23 cellular contexts compared by ENCODE assay signal in the genomic region with DNA sequence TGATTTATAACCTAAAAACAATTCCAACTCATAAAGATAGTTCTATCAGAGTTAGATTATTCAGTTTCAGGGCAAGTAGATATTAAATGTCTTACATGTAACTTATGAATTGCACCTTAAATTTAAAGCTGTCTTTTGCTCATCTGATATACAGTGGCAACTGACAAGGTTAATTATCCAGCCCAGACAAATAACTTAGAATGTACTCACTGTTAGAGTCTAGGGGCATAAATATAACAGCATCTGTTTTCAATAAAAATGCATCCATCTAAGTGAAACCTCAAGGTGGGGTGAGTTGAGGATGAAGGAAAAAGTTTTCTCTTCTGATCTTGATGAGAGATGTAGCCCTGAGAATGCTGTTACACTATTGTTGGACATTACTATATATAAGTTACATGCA.
"Had no signal": no experiment of that assay in that cellular context is flagged by ENCODE, and none has a peak within 500 bp of the region (broad histone marks: within the 10 kb centered on the region; RNA-seq: fewer than 3 reads in every experiment).

No MANE protein-coding gene starts in this region.

- H3K9me3 Mint-ChIP-seq: activated CD8-positive, alpha-beta T cell treated with anti-CD3 and anti-CD28 coated beads for 36 hours; activated naive CD4-positive, alpha-beta T cell treated with anti-CD3 and anti-CD28 coated beads, Interleukin-2, amount 10 ng/mL, durations not matched to agents 7 days and 5 days; activated naive CD8-positive, alpha-beta T cell treated with anti-CD3 and anti-CD28 coated beads for 36 hours; activated T-cell treated with anti-CD3 and anti-CD28 coated beads, Interleukin-2, amount 50 U/mL, for 72 hours; activated T-helper 2 cell treated with anti-CD3 and anti-CD28 coated beads, Interferon-gamma antibody, Interleukin-2, Interleukin-4, amounts not matched to agents 10 μg/mL and 5 μg/mL and 100 μg/mL, durations not matched to agents 14 hours and 24 hours and 36 hours; T-helper 1 cell treated with Interleukin-12 subunit alpha and Interleukin-12 subunit beta and Interleukin-4 antibody, amounts not matched to agents 30 μg/mL and 1 μg/mL, for 36 hours had no signal

- H3K9me3 ChIP-seq: adrenal gland had no signal

- H3K4me3 ChIP-seq: adrenal gland had no signal

- H3K27ac Mint-ChIP-seq: activated CD8-positive, alpha-beta T cell treated with anti-CD3 and anti-CD28 coated beads for 36 hours; activated naive CD4-positive, alpha-beta T cell treated with anti-CD3 and anti-CD28 coated beads, Interleukin-2, amount 10 ng/mL, durations not matched to agents 7 days and 5 days; activated naive CD8-positive, alpha-beta T cell treated with anti-CD3 and anti-CD28 coated beads for 36 hours; activated T-cell treated with anti-CD3 and anti-CD28 coated beads, Interleukin-2, amount 50 U/mL, for 72 hours; activated T-helper 2 cell treated with anti-CD3 and anti-CD28 coated beads, Interferon-gamma antibody, Interleukin-2, Interleukin-4, amounts not matched to agents 10 μg/mL and 5 μg/mL and 100 μg/mL, durations not matched to agents 14 hours and 24 hours and 36 hours; T-helper 1 cell treated with Interleukin-12 subunit alpha and Interleukin-12 subunit beta and Interleukin-4 antibody, amounts not matched to agents 30 μg/mL and 1 μg/mL, for 36 hours had no signal

- H3K27me3 Mint-ChIP-seq: activated CD8-positive, alpha-beta T cell treated with anti-CD3 and anti-CD28 coated beads for 36 hours; activated naive CD8-positive, alpha-beta T cell treated with anti-CD3 and anti-CD28 coated beads for 36 hours had no signal

- H3K36me3 ChIP-seq: adrenal gland had no signal

- H3K27ac ChIP-seq: adrenal gland had no signal

- H3K36me3 Mint-ChIP-seq: activated naive CD4-positive, alpha-beta T cell treated with anti-CD3 and anti-CD28 coated beads, Interleukin-2, amount 10 ng/mL, durations not matched to agents 7 days and 5 days; activated naive CD8-positive, alpha-beta T cell treated with anti-CD3 and anti-CD28 coated beads for 36 hours had no signal

- H3K4me1 Mint-ChIP-seq: activated naive CD4-positive, alpha-beta T cell treated with anti-CD3 and anti-CD28 coated beads, Interleukin-2, amount 10 ng/mL, durations not matched to agents 7 days and 5 days; activated naive CD8-positive, alpha-beta T cell treated with anti-CD3 and anti-CD28 coated beads for 36 hours had no signal

- H3K27me3 ChIP-seq: adrenal gland had no signal

- DNase-seq: activated CD4-positive, alpha-beta T cell treated with anti-CD3 and anti-CD28 coated beads for 4 hours; activated CD8-positive, alpha-beta memory T cell treated with anti-CD3 and anti-CD28 coated beads, Interleukin-2, amount 50 U/mL, for 4 hours; activated CD8-positive, alpha-beta T cell treated with anti-CD3 and anti-CD28 coated beads for 36 hours; activated gamma-delta T cell treated with Interleukin-2 at 50 U/mL for 16 hours; activated naive CD4-positive, alpha-beta T cell treated with anti-CD3 and anti-CD28 coated beads, Interleukin-2, amount 10 ng/mL, durations not matched to agents 7 days and 5 days; activated naive CD8-positive, alpha-beta T cell treated with anti-CD3 and anti-CD28 coated beads for 36 hours; activated T-cell treated with anti-CD3 and anti-CD28 coated beads, Interleukin-2, amount 50 U/mL, for 72 hours; adrenal gland; anterior cingulate cortex; Kasumi-1; KBM-7; NCI-H1105 treated with DMSO at 0.1 percent for 48 hours; NCI-H146; NCI-H187 treated with DMSO at 0.1 percent for 48 hours; NCI-H2171 treated with DMSO at 0.1 percent for 48 hours; NCI-H226; NCI-H526; NCI-H82; RPMI8226 had no signal

- ATAC-seq: activated CD4-positive, CD25-positive, alpha-beta regulatory T cell treated with anti-CD3 and anti-CD28 coated beads, Interleukin-2, amount 50 U/mL, for 24 hours; activated CD8-positive, alpha-beta T cell treated with anti-CD3 and anti-CD28 coated beads for 36 hours; activated T-cell treated with anti-CD3 and anti-CD28 coated beads, Interleukin-2, amount 50 U/mL, for 72 hours; Right ventricle myocardium inferior had no signal

- H3K4me3 Mint-ChIP-seq: activated CD8-positive, alpha-beta T cell treated with anti-CD3 and anti-CD28 coated beads for 36 hours; activated naive CD4-positive, alpha-beta T cell treated with anti-CD3 and anti-CD28 coated beads, Interleukin-2, amount 10 ng/mL, durations not matched to agents 7 days and 5 days; activated naive CD8-positive, alpha-beta T cell treated with anti-CD3 and anti-CD28 coated beads for 36 hours; activated T-cell treated with anti-CD3 and anti-CD28 coated beads, Interleukin-2, amount 50 U/mL, for 72 hours; T-helper 1 cell treated with Interleukin-12 subunit alpha and Interleukin-12 subunit beta and Interleukin-4 antibody, amounts not matched to agents 30 μg/mL and 1 μg/mL, for 36 hours had no signal
